Comparison of ENCODE assay signal across 29 cellular contexts in genomic region chr2:179545024-179545423, GRCh38.
"Had no signal": no experiment of that assay in that cellular context is flagged by ENCODE, and none has a peak within 500 bp of the region (broad histone marks: within the 10 kb centered on the region; RNA-seq: fewer than 3 reads in every experiment).

No MANE protein-coding gene starts in this region.

- H3K27me3 Mint-ChIP-seq: activated CD4-positive, alpha-beta memory T cell treated with anti-CD3 and anti-CD28 coated beads for 36 hours; activated CD4-positive, alpha-beta T cell treated with anti-CD3 and anti-CD28 coated beads for 36 hours; activated CD4-positive, alpha-beta T cell treated with anti-CD3 and anti-CD28 coated beads, Interleukin-2, amount 10 ng/mL, durations not matched to agents 24 days and 14 days; activated CD8-positive, alpha-beta memory T cell treated with anti-CD3 and anti-CD28 coated beads, Interleukin-2, amount 10 ng/mL, durations not matched to agents 7 days and 5 days; activated T-cell treated with anti-CD3 and anti-CD28 coated beads, Interleukin-2, amount 50 U/mL, for 24 hours; activated T-helper 17 cell treated with anti-CD3 and anti-CD28 coated beads, Interleukin-2, amount 50 U/mL, for 72 hours had no signal

- H3K27me3 ChIP-seq: brain microvascular endothelial cell, esophagus squamous epithelium, gastroesophageal sphincter had no signal

- H3K36me3 Mint-ChIP-seq: activated CD4-positive, alpha-beta memory T cell treated with anti-CD3 and anti-CD28 coated beads for 36 hours; activated CD8-positive, alpha-beta memory T cell treated with anti-CD3 and anti-CD28 coated beads, Interleukin-2, amount 10 ng/mL, durations not matched to agents 7 days and 5 days; activated naive CD8-positive, alpha-beta T cell had no signal

- H3K4me1 ChIP-seq: esophagus squamous epithelium, gastroesophageal sphincter had no signal

- H3K4me1 Mint-ChIP-seq: activated CD4-positive, alpha-beta T cell treated with anti-CD3 and anti-CD28 coated beads for 36 hours; activated CD4-positive, alpha-beta T cell treated with anti-CD3 and anti-CD28 coated beads, Interleukin-2, amount 10 ng/mL, durations not matched to agents 24 days and 14 days; activated CD8-positive, alpha-beta memory T cell treated with anti-CD3 and anti-CD28 coated beads, Interleukin-2, amount 10 ng/mL, durations not matched to agents 7 days and 5 days; activated T-helper 17 cell treated with anti-CD3 and anti-CD28 coated beads, Interleukin-2, amount 50 U/mL, for 72 hours; T-helper 17 cell had no signal

- H3K4me3 ChIP-seq: esophagus squamous epithelium, gastroesophageal sphincter had no signal

- ATAC-seq: activated CD4-positive, alpha-beta T cell treated with anti-CD3 and anti-CD28 coated beads for 36 hours; activated CD8-positive, alpha-beta memory T cell treated with anti-CD3 and anti-CD28 coated beads, Interleukin-2, amount 10 ng/mL, durations not matched to agents 7 days and 5 days; activated CD8-positive, alpha-beta T cell treated with anti-CD3 and anti-CD28 coated beads, Interleukin-2, amount 10 ng/mL, durations not matched to agents 7 days and 5 days; activated T-helper 17 cell treated with anti-CD3 and anti-CD28 coated beads, Interleukin-2, amount 50 U/mL, for 72 hours; gastroesophageal sphincter; T-helper 17 cell had no signal

- H3K27ac Mint-ChIP-seq: activated CD4-positive, alpha-beta memory T cell treated with anti-CD3 and anti-CD28 coated beads for 36 hours; activated CD4-positive, alpha-beta T cell treated with anti-CD3 and anti-CD28 coated beads for 36 hours; activated CD4-positive, alpha-beta T cell treated with anti-CD3 and anti-CD28 coated beads, Interleukin-2, amount 10 ng/mL, durations not matched to agents 24 days and 14 days; activated CD8-positive, alpha-beta memory T cell treated with anti-CD3 and anti-CD28 coated beads, Interleukin-2, amount 10 ng/mL, durations not matched to agents 7 days and 5 days; activated CD8-positive, alpha-beta T cell treated with anti-CD3 and anti-CD28 coated beads, Interleukin-2, amount 10 ng/mL, durations not matched to agents 7 days and 5 days; activated naive CD8-positive, alpha-beta T cell; activated T-cell treated with anti-CD3 and anti-CD28 coated beads, Interleukin-2, amount 50 U/mL, for 24 hours; activated T-helper 17 cell treated with anti-CD3 and anti-CD28 coated beads, Interleukin-2, amount 50 U/mL, for 72 hours; T-helper 17 cell; T-helper 2 cell treated with Interferon-gamma antibody and Interleukin-4, amounts not matched to agents 5 μg/mL and 100 μg/mL, for 36 hours had no signal

- H3K9me3 Mint-ChIP-seq: activated CD4-positive, alpha-beta memory T cell treated with anti-CD3 and anti-CD28 coated beads for 36 hours; activated CD4-positive, alpha-beta T cell treated with anti-CD3 and anti-CD28 coated beads, Interleukin-2, amount 10 ng/mL, durations not matched to agents 24 days and 14 days; activated T-cell treated with anti-CD3 and anti-CD28 coated beads, Interleukin-2, amount 50 U/mL, for 24 hours; activated T-helper 17 cell treated with anti-CD3 and anti-CD28 coated beads, Interleukin-2, amount 50 U/mL, for 72 hours; T-helper 2 cell treated with Interferon-gamma antibody and Interleukin-4, amounts not matched to agents 5 μg/mL and 100 μg/mL, for 36 hours had no signal

- DNase-seq: activated CD4-positive, alpha-beta memory T cell treated with anti-CD3 and anti-CD28 coated beads for 36 hours; activated CD4-positive, alpha-beta T cell treated with anti-CD3 and anti-CD28 coated beads for 36 hours; activated CD4-positive, alpha-beta T cell treated with anti-CD3 and anti-CD28 coated beads, Interleukin-2, amount 10 ng/mL, durations not matched to agents 24 days and 14 days; activated CD4-positive, CD25-positive, alpha-beta regulatory T cell; activated CD4-positive, CD25-positive, alpha-beta regulatory T cell treated with anti-CD3 and anti-CD28 coated beads, Interleukin-2, amount 50 U/mL, for 72 hours; activated CD8-positive, alpha-beta memory T cell treated with anti-CD3 and anti-CD28 coated beads, Interleukin-2, amount 10 ng/mL, durations not matched to agents 7 days and 5 days; activated CD8-positive, alpha-beta memory T cell treated with anti-CD3 and anti-CD28 coated beads, Interleukin-2, amount 50 U/mL, for 4 hours; activated CD8-positive, alpha-beta T cell treated with anti-CD3 and anti-CD28 coated beads, Interleukin-2, amount 10 ng/mL, durations not matched to agents 7 days and 5 days; activated effector memory CD4-positive, alpha-beta T cell treated with Interleukin-2 at 50 U/mL for 16 hours; activated gamma-delta T cell treated with Interleukin-2 at 50 U/mL for 16 hours; activated naive CD4-positive, alpha-beta T cell treated with anti-CD3 and anti-CD28 coated beads, Interleukin-2, amount 50 U/mL, for 16 hours; activated naive CD4-positive, alpha-beta T cell treated with Interleukin-2 at 50 U/mL for 16 hours; activated T-cell treated with anti-CD3 and anti-CD28 coated beads for 4 hours; activated T-cell treated with anti-CD3 and anti-CD28 coated beads, Interleukin-2, amount 50 U/mL, for 24 hours; amniotic stem cell; anterior cingulate cortex; brain microvascular endothelial cell; caudate nucleus; effector CD8-positive, alpha-beta T cell; esophagus squamous epithelium; foreskin melanocyte; T-helper 1 cell; T-helper 17 cell; T1000 had no signal

- H3K27ac ChIP-seq: brain microvascular endothelial cell, epithelial cell of prostate, esophagus squamous epithelium, gastroesophageal sphincter had no signal

- H3K9me3 ChIP-seq: esophagus squamous epithelium, gastroesophageal sphincter had no signal

- H3K36me3 ChIP-seq: brain microvascular endothelial cell, esophagus squamous epithelium had no signal

- H3K4me3 Mint-ChIP-seq: activated CD4-positive, alpha-beta memory T cell treated with anti-CD3 and anti-CD28 coated beads for 36 hours; activated CD4-positive, alpha-beta T cell treated with anti-CD3 and anti-CD28 coated beads for 36 hours; activated CD4-positive, alpha-beta T cell treated with anti-CD3 and anti-CD28 coated beads, Interleukin-2, amount 10 ng/mL, durations not matched to agents 24 days and 14 days; activated CD8-positive, alpha-beta memory T cell treated with anti-CD3 and anti-CD28 coated beads, Interleukin-2, amount 10 ng/mL, durations not matched to agents 7 days and 5 days; activated CD8-positive, alpha-beta T cell treated with anti-CD3 and anti-CD28 coated beads, Interleukin-2, amount 10 ng/mL, durations not matched to agents 7 days and 5 days; activated naive CD8-positive, alpha-beta T cell; activated T-cell treated with anti-CD3 and anti-CD28 coated beads, Interleukin-2, amount 50 U/mL, for 24 hours; activated T-helper 17 cell treated with anti-CD3 and anti-CD28 coated beads, Interleukin-2, amount 50 U/mL, for 72 hours; T-helper 17 cell; T-helper 2 cell treated with Interferon-gamma antibody and Interleukin-4, amounts not matched to agents 5 μg/mL and 100 μg/mL, for 36 hours had no signal
